Comparison of ENCODE assay signal across 1 cellular context in genomic region chr11:34438529-34439507, GRCh38.
TF ChIP-seq lines count a peak whose summit lies in the region.

CAT (plus strand) TSS chr11:34438934; CDS start chr11:34439014, 80 bp downstream.

TF ChIP-seq in HepG2, 621 proteins besides CTCF, POLR2A, EP300 and RAD21 (continued from another document and continues in another):
- TF ChIP-seq AKNA (CRISPR knock-in tag; IDR thresholded peaks at IDR 0.05; ENCODE audit: borderline replicate concordance) (no peak), ZNF570 (CRISPR knock-in tag; IDR thresholded peaks at IDR 0.05; ENCODE audit: borderline replicate concordance) (peak; percentile 0; the same call in 1 of the 2 replicates), TMF1 (CRISPR knock-in tag; IDR thresholded peaks at IDR 0.05; ENCODE audit: low read depth) (peak; percentile 72; the same call in 1 of the 2 replicates), TAF15 (IDR thresholded peaks at IDR 0.05; ENCODE audit: low read depth, low read length, poor library complexity, severe bottlenecking) (no peak), TCF12 (IDR thresholded peaks at IDR 0.05) (no peak), TCF12 (CRISPR knock-in tag; IDR thresholded peaks at IDR 0.05) (no peak), ZNF101 (CRISPR knock-in tag; IDR thresholded peaks at IDR 0.05; ENCODE audit: borderline replicate concordance, low read depth) (0 out of 2 replicates have a peak, but pooled peaks have one; percentile 79), POLR2AphosphoS5 (IDR thresholded peaks at IDR 0.05; ENCODE audit: low read depth, low read length) (peak; percentile 90), SOX6 (IDR thresholded peaks at IDR 0.05) (no peak), SOX6 (CRISPR knock-in tag; IDR thresholded peaks at IDR 0.05) (peak; percentile 80), SP2 (CRISPR knock-in tag; IDR thresholded peaks at IDR 0.05) (peak; percentile 97), ZNF558 (CRISPR knock-in tag; IDR thresholded peaks at IDR 0.05; ENCODE audit: borderline replicate concordance) (0 out of 2 replicates have a peak, but pooled peaks have one; percentile 83), RARA (CRISPR knock-in tag; IDR thresholded peaks at IDR 0.05) (no peak), GTF2F1 (IDR thresholded peaks at IDR 0.05; ENCODE audit: low read length) (no peak), FOSL2 (CRISPR knock-in tag; IDR thresholded peaks at IDR 0.05) (no peak), DRAP1 (CRISPR knock-in tag; IDR thresholded peaks at IDR 0.05) (peak; percentile 84), ZNF776 (CRISPR knock-in tag; IDR thresholded peaks at IDR 0.05) (peak; percentile 90; the same call in 1 of the 2 replicates), MXD3 (CRISPR knock-in tag; IDR thresholded peaks at IDR 0.05) (peak; percentile 88), ZNF546 (CRISPR knock-in tag; conservative IDR thresholded peaks at IDR 0.05) (peak; percentile 95; the same call in 1 of the 2 replicates), ZNF644 (CRISPR knock-in tag; IDR thresholded peaks at IDR 0.05; ENCODE audit: low read depth) (0 out of 2 replicates have a peak, but pooled peaks have one; percentile 51), ZNF432 (CRISPR knock-in tag; IDR thresholded peaks at IDR 0.05; ENCODE audit: borderline replicate concordance) (no peak), ZSCAN25 (CRISPR knock-in tag; IDR thresholded peaks at IDR 0.05) (no peak; the same call in 1 of the 2 replicates), ZNF180 (CRISPR knock-in tag; IDR thresholded peaks at IDR 0.05; ENCODE audit: borderline replicate concordance, low read depth) (no peak), ZNF781 (CRISPR knock-in tag; IDR thresholded peaks at IDR 0.05; ENCODE audit: borderline replicate concordance, not compliant biosample characterization) (peak; percentile 80), ZNF672 (CRISPR knock-in tag; IDR thresholded peaks at IDR 0.05) (no peak), IKZF1 (IDR thresholded peaks at IDR 0.05) (no peak), ZZZ3 (CRISPR knock-in tag; IDR thresholded peaks at IDR 0.05; ENCODE audit: borderline replicate concordance) (no peak; the same call in 1 of the 2 replicates), BATF2 (CRISPR knock-in tag; IDR thresholded peaks at IDR 0.05) (no peak; the same call in 1 of the 2 replicates), ESRRA (CRISPR knock-in tag; IDR thresholded peaks at IDR 0.05; ENCODE audit: low read depth) (no peak; the same call in 1 of the 2 replicates), TRIM22 (IDR thresholded peaks at IDR 0.05) (no peak), ZNF543 (CRISPR knock-in tag; IDR thresholded peaks at IDR 0.05) (peak; percentile 70; the same call in 1 of the 2 replicates), SKI (IDR thresholded peaks at IDR 0.05; ENCODE audit: partially characterized antibody) (peak; percentile 31), ZNF839 (CRISPR knock-in tag; IDR thresholded peaks at IDR 0.05; ENCODE audit: borderline replicate concordance) (0 out of 2 replicates have a peak, but pooled peaks have one; percentile 19), ZEB1 (IDR thresholded peaks at IDR 0.05; ENCODE audit: insufficient replicate concordance, low read depth) (no peak), THAP11 (CRISPR knock-in tag; IDR thresholded peaks at IDR 0.05) (peak; percentile 54; the same call in 1 of the 2 replicates), NFIC (IDR thresholded peaks at IDR 0.05; ENCODE audit: low read length) (no peak), ATF4 (CRISPR knock-in tag; IDR thresholded peaks at IDR 0.05) (peak in 1 of 2 experiments; percentile 62; a peak in 1 of 4 replicates), ZNF367 (CRISPR knock-in tag; IDR thresholded peaks at IDR 0.05; ENCODE audit: borderline replicate concordance) (no peak), POGZ (CRISPR knock-in tag; IDR thresholded peaks at IDR 0.05) (peak; percentile 87), ZNF431 (CRISPR knock-in tag; IDR thresholded peaks at IDR 0.05; ENCODE audit: borderline replicate concordance, low read depth) (peak; percentile 62), PHF8 (CRISPR knock-in tag; IDR thresholded peaks at IDR 0.05) (peak; percentile 93), ZNF510 (CRISPR knock-in tag; IDR thresholded peaks at IDR 0.05; ENCODE audit: low read depth) (0 out of 2 replicates have a peak, but pooled peaks have one; percentile 24), NPAS2 (CRISPR knock-in tag; IDR thresholded peaks at IDR 0.05; ENCODE audit: borderline replicate concordance) (no peak), ZNF318 (CRISPR knock-in tag; IDR thresholded peaks at IDR 0.05) (no peak), ZNF414 (CRISPR knock-in tag; IDR thresholded peaks at IDR 0.05) (peak; percentile 95), ZNF207 (IDR thresholded peaks at IDR 0.05; ENCODE audit: borderline replicate concordance) (no peak), U2AF1 (optimal IDR thresholded peaks at IDR 0.05; ENCODE audit: low read depth, low read length) (peak; percentile 81), SIX4 (CRISPR knock-in tag; IDR thresholded peaks at IDR 0.05) (no peak; the same call in 1 of the 2 replicates), DPF2 (CRISPR knock-in tag; IDR thresholded peaks at IDR 0.05; ENCODE audit: borderline replicate concordance, low read depth) (no peak), DNMT1 (CRISPR knock-in tag; IDR thresholded peaks at IDR 0.05) (0 out of 2 replicates have a peak, but pooled peaks have one; percentile 22), PCBP2 (optimal IDR thresholded peaks at IDR 0.05; ENCODE audit: low read depth, low read length, poor library complexity, severe bottlenecking) (no peak), SP1 (IDR thresholded peaks at IDR 0.05) (no peak), SP1 (CRISPR knock-in tag; IDR thresholded peaks at IDR 0.05) (peak; percentile 83), ZNF614 (CRISPR knock-in tag; IDR thresholded peaks at IDR 0.05; ENCODE audit: borderline replicate concordance) (no peak)
